7 cellular contexts compared by ENCODE assay signal in genomic region chr4:119343293-119343692, GRCh38. TPM values are rescaled to one million over a fixed set of nuclear protein-coding genes. Genes with fewer than 3 reads are reported as not detected.
"Had no signal": no experiment of that assay in that cellular context is flagged by ENCODE, and none has a peak within 500 bp of the region (broad histone marks: within the 10 kb centered on the region; RNA-seq: fewer than 3 reads in every experiment).

No MANE protein-coding gene starts in this region.

RNA-seq across cellular contexts. Expression of gene FABP2, which starts 21.4 kb away (rescaled TPM):
- total RNA-seq: GM23248, GM23338, H1, H4, H7, H9, HFFc6 had no signal
- polyA plus RNA-seq: GM23248, GM23338, H1 had no signal
